Comparison of ENCODE assay signal across 2 cellular contexts in the genomic region with DNA sequence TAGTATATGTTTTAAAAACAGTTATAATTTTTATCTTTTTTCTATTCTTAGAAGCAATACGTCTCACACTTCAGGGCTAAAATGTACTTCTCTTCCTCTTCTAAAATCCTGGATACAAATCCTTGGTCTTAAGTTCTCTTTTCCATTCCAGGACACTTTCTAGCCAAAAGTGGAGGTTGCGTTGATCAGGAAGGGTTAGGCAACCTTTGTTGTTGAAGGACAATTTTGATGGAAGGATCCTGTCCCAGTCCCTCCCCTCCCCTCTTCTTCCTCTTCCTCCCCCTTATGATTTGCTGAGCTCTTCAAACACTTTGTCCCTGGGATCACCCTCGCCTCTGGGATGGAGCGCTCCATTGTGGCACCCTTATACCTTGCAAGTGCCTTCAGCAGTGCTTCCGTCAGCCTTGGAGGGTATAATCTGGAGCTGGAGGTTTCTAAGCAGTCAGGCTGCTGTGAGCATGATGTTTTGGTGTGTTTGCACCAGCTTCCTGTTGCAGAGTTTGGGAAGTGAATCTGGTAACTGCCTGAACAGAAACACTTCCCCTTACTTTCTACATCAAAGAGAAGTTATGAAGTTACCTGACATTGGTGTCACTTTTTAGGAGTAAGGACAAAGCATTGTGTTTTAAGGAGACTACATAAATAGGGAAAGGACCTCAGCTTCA.
A peak's percentile ranks its signal among the peaks of the same experiment; 100 is the strongest.
TF ChIP-seq lines count a peak whose summit lies in the region.

No MANE protein-coding gene starts in this region.

TF ChIP-seq in liver, 16 proteins besides CTCF, POLR2A, EP300 and RAD21 (continued from another document):
- TF ChIP-seq, protein P1, sequence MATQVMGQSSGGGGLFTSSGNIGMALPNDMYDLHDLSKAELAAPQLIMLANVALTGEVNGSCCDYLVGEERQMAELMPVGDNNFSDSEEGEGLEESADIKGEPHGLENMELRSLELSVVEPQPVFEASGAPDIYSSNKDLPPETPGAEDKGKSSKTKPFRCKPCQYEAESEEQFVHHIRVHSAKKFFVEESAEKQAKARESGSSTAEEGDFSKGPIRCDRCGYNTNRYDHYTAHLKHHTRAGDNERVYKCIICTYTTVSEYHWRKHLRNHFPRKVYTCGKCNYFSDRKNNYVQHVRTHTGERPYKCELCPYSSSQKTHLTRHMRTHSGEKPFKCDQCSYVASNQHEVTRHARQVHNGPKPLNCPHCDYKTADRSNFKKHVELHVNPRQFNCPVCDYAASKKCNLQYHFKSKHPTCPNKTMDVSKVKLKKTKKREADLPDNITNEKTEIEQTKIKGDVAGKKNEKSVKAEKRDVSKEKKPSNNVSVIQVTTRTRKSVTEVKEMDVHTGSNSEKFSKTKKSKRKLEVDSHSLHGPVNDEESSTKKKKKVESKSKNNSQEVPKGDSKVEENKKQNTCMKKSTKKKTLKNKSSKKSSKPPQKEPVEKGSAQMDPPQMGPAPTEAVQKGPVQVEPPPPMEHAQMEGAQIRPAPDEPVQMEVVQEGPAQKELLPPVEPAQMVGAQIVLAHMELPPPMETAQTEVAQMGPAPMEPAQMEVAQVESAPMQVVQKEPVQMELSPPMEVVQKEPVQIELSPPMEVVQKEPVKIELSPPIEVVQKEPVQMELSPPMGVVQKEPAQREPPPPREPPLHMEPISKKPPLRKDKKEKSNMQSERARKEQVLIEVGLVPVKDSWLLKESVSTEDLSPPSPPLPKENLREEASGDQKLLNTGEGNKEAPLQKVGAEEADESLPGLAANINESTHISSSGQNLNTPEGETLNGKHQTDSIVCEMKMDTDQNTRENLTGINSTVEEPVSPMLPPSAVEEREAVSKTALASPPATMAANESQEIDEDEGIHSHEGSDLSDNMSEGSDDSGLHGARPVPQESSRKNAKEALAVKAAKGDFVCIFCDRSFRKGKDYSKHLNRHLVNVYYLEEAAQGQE (IDR thresholded peaks at IDR 0.05): no peak
- TF ChIP-seq, protein P2, sequence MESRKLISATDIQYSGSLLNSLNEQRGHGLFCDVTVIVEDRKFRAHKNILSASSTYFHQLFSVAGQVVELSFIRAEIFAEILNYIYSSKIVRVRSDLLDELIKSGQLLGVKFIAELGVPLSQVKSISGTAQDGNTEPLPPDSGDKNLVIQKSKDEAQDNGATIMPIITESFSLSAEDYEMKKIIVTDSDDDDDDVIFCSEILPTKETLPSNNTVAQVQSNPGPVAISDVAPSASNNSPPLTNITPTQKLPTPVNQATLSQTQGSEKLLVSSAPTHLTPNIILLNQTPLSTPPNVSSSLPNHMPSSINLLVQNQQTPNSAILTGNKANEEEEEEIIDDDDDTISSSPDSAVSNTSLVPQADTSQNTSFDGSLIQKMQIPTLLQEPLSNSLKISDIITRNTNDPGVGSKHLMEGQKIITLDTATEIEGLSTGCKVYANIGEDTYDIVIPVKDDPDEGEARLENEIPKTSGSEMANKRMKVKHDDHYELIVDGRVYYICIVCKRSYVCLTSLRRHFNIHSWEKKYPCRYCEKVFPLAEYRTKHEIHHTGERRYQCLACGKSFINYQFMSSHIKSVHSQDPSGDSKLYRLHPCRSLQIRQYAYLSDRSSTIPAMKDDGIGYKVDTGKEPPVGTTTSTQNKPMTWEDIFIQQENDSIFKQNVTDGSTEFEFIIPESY (IDR thresholded peaks at IDR 0.05): no peak
- TF ChIP-seq NR2F2 (IDR thresholded peaks at IDR 0.05) (no peak), EGR1 (IDR thresholded peaks at IDR 0.05; ENCODE audit: low read depth in 2 of 2) (no peak), GABPA (IDR thresholded peaks at IDR 0.05 in 1 of 2, conservative IDR thresholded peaks at IDR 0.05 in 1 of 2) (no peak), FOXA1 (IDR thresholded peaks at IDR 0.05) (peak; percentile 4), HNF4G (IDR thresholded peaks at IDR 0.05) (no peak), SP1 (IDR thresholded peaks at IDR 0.05) (no peak), JUND (IDR thresholded peaks at IDR 0.05) (no peak), HNF4A (conservative IDR thresholded peaks at IDR 0.05) (no peak)
TF ChIP-seq in liver: peak in this region for 2.

TF ChIP-seq in HepG2, 621 proteins besides CTCF, POLR2A, EP300 and RAD21 (continued from another document):
- no peak for TF ChIP-seq SCMH1 (CRISPR knock-in tag; IDR thresholded peaks at IDR 0.05; ENCODE audit: borderline replicate concordance)
